11 cellular contexts compared by ENCODE assay signal in genomic region chr16:11673091-11674000, GRCh38. TPM values are rescaled to one million over a fixed set of nuclear protein-coding genes. Genes with fewer than 3 reads are reported as not detected.
A peak's percentile ranks its signal among the peaks of the same experiment; 100 is the strongest.
DNase-seq lines count a peak whose midpoint lies in the region; ATAC-seq and TF ChIP-seq lines count a peak whose summit lies in the region.
"Had no signal": no experiment of that assay in that cellular context is flagged by ENCODE, and none has a peak within 500 bp of the region (broad histone marks: within the 10 kb centered on the region; RNA-seq: fewer than 3 reads in every experiment).

No MANE protein-coding gene starts in this region.

- H3K36me3 Mint-ChIP-seq in T-cell = peaks cover 10% of the 10 kb centered on the region

- no peaks in the 10 kb centered on the region for H3K9me3 Mint-ChIP-seq in T-cell

- no peaks in the 10 kb centered on the region for H3K9me3 ChIP-seq in gastroesophageal sphincter
- H3K9me3 ChIP-seq in skeletal muscle tissue (ENCODE audit: control insufficient read depth in 3 of 3, low read length in 3 of 3) = no peaks in the 10 kb centered on the region
- H3K9me3 ChIP-seq: MG63 had no signal

- ATAC-seq in T-cell (replicated peaks in 1 of 4) (no peak), gastroesophageal sphincter (no peak), GM18517 (IDR thresholded peaks at IDR 0.05; ENCODE audit: unreplicated experiment) (no peak), GM18867 (IDR thresholded peaks at IDR 0.05; ENCODE audit: unreplicated experiment) (no peak)
- ATAC-seq: activated CD4-positive, CD25-positive, alpha-beta regulatory T cell treated with anti-CD3 and anti-CD28 coated beads, Interleukin-2, amount 50 U/mL, for 24 hours had no signal

- H3K27ac Mint-ChIP-seq in T-cell = peak overlapping the region; percentile 92 to 93

- H3K9ac ChIP-seq in skeletal muscle tissue (ENCODE audit: low read depth in 1 of 3, low read length in 3 of 3) = peak overlapping the region; percentile 20 to 92 (median 39)

- DNase-seq in T-cell = no peak
- no peak for DNase-seq in NCI-H1694 treated with DMSO at 0.1 percent for 48 hours (lab: John Stamatoyannopoulos, UW)
- no peak for DNase-seq in SIG-M5 (lab: John Stamatoyannopoulos, UW)
- DNase-seq: MG63; stimulated activated CD4-positive, alpha-beta T cell treated with anti-CD3 and anti-CD28 coated beads, Interleukin-2, amount 100 ng/mL, for 24 hours had no signal

- H3K36me3 ChIP-seq in gastroesophageal sphincter (peaks cover 0 to 29% of the 10 kb centered on the region in 2 donors), skeletal muscle tissue (ENCODE audit: control insufficient read depth in 3 of 3, insufficient read depth in 3 of 3, low read length in 3 of 3) (peaks cover 9 to 20% (median 16%) of the 10 kb centered on the region in 3 donors)

- peak overlapping the region; percentile 6 for H3K4me3 ChIP-seq in GM12875 (ENCODE audit: low read depth, low read length)
- H3K4me3 ChIP-seq in gastroesophageal sphincter = no peak overlapping the region
- peak overlapping the region in 2 of 3 donors; percentile 51 to 52 for H3K4me3 ChIP-seq in skeletal muscle tissue (ENCODE audit: low read length in 3 of 3)
- H3K4me3 ChIP-seq: MG63 had no signal

- POLR2A ChIA-PET in T-cell (lab: Charles Lee) = no interaction called here

- no peaks in the 10 kb centered on the region for H3K27me3 Mint-ChIP-seq in T-cell

- TF ChIP-seq EP300 in gastroesophageal sphincter (IDR thresholded peaks at IDR 0.05) = no peak

- H3K4me1 ChIP-seq in gastroesophageal sphincter (peaks cover 0 to 91% (median 39%) of the 10 kb centered on the region in 3 donors), skeletal muscle tissue (ENCODE audit: control insufficient read depth in 3 of 3, insufficient read depth in 3 of 3, low read length in 3 of 3) (peaks cover 87 to 96% (median 92%) of the 10 kb centered on the region in 3 donors)

- TF ChIP-seq POLR2A in gastroesophageal sphincter (IDR thresholded peaks at IDR 0.05) = no peak

- H3K27me3 ChIP-seq in gastroesophageal sphincter (no peaks in the 10 kb centered on the region), skeletal muscle tissue (ENCODE audit: control insufficient read depth in 3 of 3, insufficient read depth in 3 of 3, low read length in 3 of 3) (no peaks in the 10 kb centered on the region)
- H3K27me3 ChIP-seq: MG63 had no signal

- TF ChIP-seq CTCF in GM12875 (IDR thresholded peaks at IDR 0.05; ENCODE audit: borderline replicate concordance, insufficient read depth, low read depth, low read length) = no peak
- no peak for TF ChIP-seq CTCF in gastroesophageal sphincter (IDR thresholded peaks at IDR 0.05)

- H3K4me1 Mint-ChIP-seq in T-cell = peaks cover 62 to 78% (median 76%) of the 10 kb centered on the region in 3 donors

- 51% methylated on average over 4 of the region's 25 CpGs; no CpG with 5 or more reads in 1 of the 2 donors for WGBS in gastroesophageal sphincter (ENCODE audit: low coverage in 1 of 2), 2 donors

- peak overlapping the region in 1 of 3 donors; percentile 83 for H3K4me3 Mint-ChIP-seq in T-cell

- H3K27ac ChIP-seq in gastroesophageal sphincter (peak overlapping the region in 3 of 4 donors; percentile 56 to 92 (median 66)), skeletal muscle tissue (ENCODE audit: low read depth, low read length) (peak overlapping the region; percentile 93)

- CTCF ChIA-PET in T-cell (lab: Charles Lee) = interaction anchor here in 1 of 2 donors (1.1 kb wide), 1 partner anchor 141 kb away, joined by 3 read pairs; no protein-coding TSS in a partner anchor

RNA-seq across cellular contexts. Expression of gene SNN, which starts 5.1 kb away (rescaled TPM):
- total RNA-seq in T-cell = 10 to 100 TPM; 17.4 to 56.2 (median 22.7) TPM
- total RNA-seq in gastroesophageal sphincter = 10 to 100 TPM; 34.6 to 40.3 (median 39.7) TPM
- 14.6 TPM for total RNA-seq in skeletal muscle tissue

Comparison
In these comparisons a context has a peak if more than half of its experiments do, and no peak if none do; other contexts are left out.
1. H3K4me3 ChIP-seq: peak in GM12875 (single experiment) and skeletal muscle tissue (2 of 3); none in gastroesophageal sphincter (0 of 2).